Comparison of ENCODE assay signal across 8 cellular contexts in the genomic region with DNA sequence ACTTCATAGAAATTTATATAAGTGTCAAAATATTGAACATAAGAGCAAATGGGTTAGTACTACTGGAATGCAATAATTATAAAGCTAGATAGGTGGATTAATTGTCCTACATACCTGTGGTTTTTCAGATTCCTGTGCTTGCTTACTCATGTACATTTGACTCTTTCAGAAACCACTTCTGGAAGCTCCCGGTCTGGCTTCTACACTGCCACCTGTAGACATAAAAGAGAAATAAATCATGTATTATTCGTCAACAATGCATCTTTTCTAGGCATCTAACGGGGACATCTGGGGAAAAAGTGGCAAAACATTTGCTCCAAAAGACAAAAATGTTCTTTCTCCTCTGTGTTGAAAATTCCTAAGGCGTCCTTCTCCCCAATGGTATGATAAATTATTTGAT.
A peak's percentile ranks its signal among the peaks of the same experiment; 100 is the strongest.
DNase-seq lines count a peak whose midpoint lies in the region; ATAC-seq and TF ChIP-seq lines count a peak whose summit lies in the region.

No MANE protein-coding gene starts in this region.

- DNase-seq in Calu3 (peak; percentile 36), HK-2 (ENCODE audit: unreplicated experiment) (peak; percentile 33), dermis microvascular lymphatic vessel endothelial cell (ENCODE audit: low read depth in 2 of 2) (peak; percentile 21 to 58), GOT3 (lab: John Stamatoyannopoulos, UW) (no peak)
- peak in 6 of 9 donors; percentile 10 to 36 (median 22) for DNase-seq in naive thymus-derived CD4-positive, alpha-beta T cell

- POLR2A ChIA-PET in naive thymus-derived CD4-positive, alpha-beta T cell (lab: Charles Lee), result interaction anchor here (1.0 to 3.1 kb wide), 2 partner anchors 43 to 81 kb away, joined by 3 to 24 read pairs; no protein-coding TSS in a partner anchor

- no peaks in the 10 kb centered on the region for H3K4me1 Mint-ChIP-seq in Calu3 (ENCODE audit: low read depth, unreplicated experiment)
- peaks cover 0 to 44% (median 9%) of the 10 kb centered on the region in 7 donors for H3K4me1 Mint-ChIP-seq in naive thymus-derived CD4-positive, alpha-beta T cell

- no peaks in the 10 kb centered on the region for H3K9me3 ChIP-seq in naive thymus-derived CD4-positive, alpha-beta T cell (ENCODE audit: control insufficient read depth in 2 of 3, low read length in 3 of 3)
- no peaks in the 10 kb centered on the region for H3K9me3 ChIP-seq in gastroesophageal sphincter

- no peak for TF ChIP-seq CTCF in Calu3 (IDR thresholded peaks at IDR 0.05; ENCODE audit: unreplicated experiment)
- peak in 1 of 4 experiments; percentile 21 for TF ChIP-seq CTCF in gastroesophageal sphincter (IDR thresholded peaks at IDR 0.05)

- TF ChIP-seq EP300 in gastroesophageal sphincter (IDR thresholded peaks at IDR 0.05), result no peak

- intact Hi-C loops in Calu3 (cut with micrococcal nuclease; ENCODE audit: unreplicated experiment), result loop anchor here (2.0 kb wide), 1 partner anchor 478 kb away; no protein-coding TSS in a partner anchor
- intact Hi-C loops in naive thymus-derived CD4-positive, alpha-beta T cell (cut with micrococcal nuclease), result loop anchor here (1.0 to 10.0 kb wide), 7 partner anchors 43 to 556 kb away; no protein-coding TSS in a partner anchor

- H3K27ac Mint-ChIP-seq in Calu3 (ENCODE audit: unreplicated experiment), result peak overlapping the region; percentile 76
- peak overlapping the region in 7 of 9 donors; percentile 16 to 91 (median 69) for H3K27ac Mint-ChIP-seq in naive thymus-derived CD4-positive, alpha-beta T cell

- WGBS in gastroesophageal sphincter (ENCODE audit: low coverage in 1 of 2), 2 donors, result 29 to 45% methylated on average over 4 of the region's 4 CpGs

- no peaks in the 10 kb centered on the region for H3K4me1 ChIP-seq in naive thymus-derived CD4-positive, alpha-beta T cell (ENCODE audit: control insufficient read depth in 2 of 2, insufficient read depth in 2 of 2, low read length in 2 of 2)
- H3K4me1 ChIP-seq in gastroesophageal sphincter, result peaks cover 0 to 15% (median 0%) of the 10 kb centered on the region in 3 donors

- H3K27me3 ChIP-seq in naive thymus-derived CD4-positive, alpha-beta T cell (ENCODE audit: control insufficient read depth in 2 of 2, insufficient read depth in 2 of 2, low read length in 2 of 2), result no peaks in the 10 kb centered on the region
- H3K27me3 ChIP-seq in gastroesophageal sphincter, result peaks cover 7% of the 10 kb centered on the region

- H3K4me3 Mint-ChIP-seq in Calu3 (ENCODE audit: low read depth, unreplicated experiment), result peak overlapping the region; percentile 88
- H3K4me3 Mint-ChIP-seq in naive thymus-derived CD4-positive, alpha-beta T cell, result peak overlapping the region; percentile 88 to 95 (median 92)

- peak; percentile 70 for ATAC-seq in SK-N-SH treated with all-trans-retinoic acid at 6 μM for 48 hours
- peak; percentile 76 for ATAC-seq in naive thymus-derived CD4-positive, alpha-beta T cell
- no peak for ATAC-seq in gastroesophageal sphincter
- no peak for ATAC-seq in HG03097 (IDR thresholded peaks at IDR 0.05; ENCODE audit: low FRiP score, unreplicated experiment)

- H3K36me3 ChIP-seq in naive thymus-derived CD4-positive, alpha-beta T cell (ENCODE audit: control insufficient read depth in 2 of 3, insufficient read depth in 3 of 3, low read length in 3 of 3), result no peaks in the 10 kb centered on the region
- no peaks in the 10 kb centered on the region for H3K36me3 ChIP-seq in gastroesophageal sphincter

- BruUV-seq in Calu3 (replicated peaks; lab: Mats Ljungman, UMichigan), result no TSS peak

- no peak overlapping the region for H3K27ac ChIP-seq in naive thymus-derived CD4-positive, alpha-beta T cell (ENCODE audit: low read depth, low read length)
- no peak overlapping the region for H3K27ac ChIP-seq in gastroesophageal sphincter

- H3K36me3 Mint-ChIP-seq in Calu3 (ENCODE audit: insufficient read depth, unreplicated experiment), result peaks cover 63% of the 10 kb centered on the region
- peaks cover 0 to 18% (median 0%) of the 10 kb centered on the region in 5 donors for H3K36me3 Mint-ChIP-seq in naive thymus-derived CD4-positive, alpha-beta T cell

- no peaks in the 10 kb centered on the region for H3K27me3 Mint-ChIP-seq in Calu3 (ENCODE audit: unreplicated experiment)
- H3K27me3 Mint-ChIP-seq in naive thymus-derived CD4-positive, alpha-beta T cell, result no peaks in the 10 kb centered on the region

- CTCF ChIA-PET in Calu3 (lab: Charles Lee), result interaction anchor here (0.6 to 1.4 kb wide), 10 partner anchors 9 to 527 kb away, joined by 3 to 7 read pairs (median 3); no protein-coding TSS in a partner anchor
- CTCF ChIA-PET in naive thymus-derived CD4-positive, alpha-beta T cell (lab: Charles Lee), result interaction anchor here (0.6 to 1.0 kb wide), 4 partner anchors 41 to 672 kb away, joined by 3 to 7 read pairs (median 4); no protein-coding TSS in a partner anchor

- peak overlapping the region; percentile 77 for H3K4me3 ChIP-seq in naive thymus-derived CD4-positive, alpha-beta T cell (ENCODE audit: low read length)
- H3K4me3 ChIP-seq in gastroesophageal sphincter, result no peak overlapping the region

- H3K9me3 Mint-ChIP-seq in Calu3 (ENCODE audit: low read depth, unreplicated experiment), result no peaks in the 10 kb centered on the region
- no peaks in the 10 kb centered on the region for H3K9me3 Mint-ChIP-seq in naive thymus-derived CD4-positive, alpha-beta T cell

- no peak for TF ChIP-seq POLR2A in gastroesophageal sphincter (IDR thresholded peaks at IDR 0.05)

TF ChIP-seq in SK-N-SH treated with all-trans-retinoic acid at 6 μM for 48 hours, 23 proteins besides CTCF, POLR2A, EP300 and RAD21:
- no peak for TF ChIP-seq SNAI2 (CRISPR knock-in tag; IDR thresholded peaks at IDR 0.05)
- TF ChIP-seq ZFP3 (CRISPR knock-in tag; IDR thresholded peaks at IDR 0.05), result no peak
- no peak for TF ChIP-seq ZNF70 (CRISPR knock-in tag; IDR thresholded peaks at IDR 0.05)
- TF ChIP-seq ZFP30 (CRISPR knock-in tag; IDR thresholded peaks at IDR 0.05), result no peak
- no peak for TF ChIP-seq PPARA (CRISPR knock-in tag; IDR thresholded peaks at IDR 0.05; ENCODE audit: borderline replicate concordance)
TF ChIP-seq in SK-N-SH treated with all-trans-retinoic acid at 6 μM for 48 hours: peak in this region for 0.

Comparison
In these comparisons a context has a peak if more than half of its experiments do, and no peak if none do; other contexts are left out.
1. ATAC-seq: peak in SK-N-SH treated with all-trans-retinoic acid at 6 μM for 48 hours (single experiment) and naive thymus-derived CD4-positive, alpha-beta T cell (single experiment); none in gastroesophageal sphincter (single experiment) and HG03097 (single experiment).